ENCODE assay signal across 30 cellular contexts in genomic region chr2:9018534-9018933, GRCh38. TPM values are rescaled to one million over a fixed set of nuclear protein-coding genes. Genes with fewer than 3 reads are reported as not detected.
DNase-seq lines count a peak whose midpoint lies in the region; ATAC-seq, FAIRE-seq and TF ChIP-seq lines count a peak whose summit lies in the region.
"Had no signal": no experiment of that assay in that cellular context is flagged by ENCODE, and none has a peak within 500 bp of the region (broad histone marks: within the 10 kb centered on the region; RNA-seq: fewer than 3 reads in every experiment).

No MANE protein-coding gene starts in this region.

- ATAC-seq in SK-N-SH treated with all-trans-retinoic acid at 6 μM for 48 hours, result no peak
- ATAC-seq: activated CD4-positive, alpha-beta T cell treated with anti-CD3 and anti-CD28 coated beads for 36 hours; activated CD8-positive, alpha-beta T cell treated with anti-CD3 and anti-CD28 coated beads for 36 hours; activated naive CD4-positive, alpha-beta T cell treated with anti-CD3 and anti-CD28 coated beads, Interleukin-2, amount 50 U/mL, for 72 hours; activated T-helper 17 cell treated with anti-CD3 and anti-CD28 coated beads, Interleukin-2, amount 50 U/mL, for 72 hours; left lobe of liver; Right ventricle myocardium inferior had no signal

- DNase-seq in SK-N-SH (no peak), RPMI8226 (peak; percentile 14), fibroblast of the aortic adventitia (ENCODE audit: low read depth) (peak; percentile 22), small intestine (peak; percentile 57), GM10266 (ENCODE audit: extremely low spot score) (no peak), GM19238 (ENCODE audit: insufficient read length, low spot score) (no peak), activated gamma-delta T cell (lab: John Stamatoyannopoulos, UW) (no peak)
- DNase-seq: activated CD4-positive, alpha-beta T cell treated with anti-CD3 and anti-CD28 coated beads for 36 hours; activated CD8-positive, alpha-beta T cell treated with anti-CD3 and anti-CD28 coated beads for 36 hours; Caco-2; DMS53; effector CD4-positive, alpha-beta T cell; NCI-H1436; spleen; stimulated activated CD4-positive, alpha-beta T cell treated with anti-CD3 and anti-CD28 coated beads, Interleukin-2, amount 100 ng/mL, for 24 hours had no signal

- H3K79me2 ChIP-seq in SK-N-SH (ENCODE audit: insufficient read depth), result no peaks in the 10 kb centered on the region

- H3K27me3 ChIP-seq in SK-N-SH (ENCODE audit: insufficient read depth) (no peaks in the 10 kb centered on the region), small intestine (ENCODE audit: control insufficient read depth in 2 of 2, insufficient read depth in 2 of 2, low read length in 2 of 2) (no peaks in the 10 kb centered on the region)
- H3K27me3 ChIP-seq: right atrium auricular region had no signal

- H3K9me3 ChIP-seq in SK-N-SH (0 out of 2 replicates have a peak, but pooled peaks cover 9% of the 10 kb centered on the region), small intestine (ENCODE audit: control insufficient read depth, low read depth) (no peaks in the 10 kb centered on the region)
- H3K9me3 ChIP-seq: Caco-2, right atrium auricular region, spleen, thoracic aorta had no signal

- H3K9ac ChIP-seq in SK-N-SH, result no peak overlapping the region
- H3K9ac ChIP-seq: KMS-11 had no signal

- FAIRE-seq in small intestine (lab: Jason Lieb, UNC), result no peak
- FAIRE-seq: G401.6, GM19239, islet of Langerhans, urothelium cell line had no signal

- TF ChIP-seq CTCF in SK-N-SH (IDR thresholded peaks at IDR 0.05) (no peak), fibroblast of the aortic adventitia (IDR thresholded peaks at IDR 0.05; ENCODE audit: insufficient read depth, low read length) (no peak), GM10266 (IDR thresholded peaks at IDR 0.05; ENCODE audit: control insufficient read depth, insufficient read depth, low read depth, missing control alignments) (no peak)

- peak overlapping the region; percentile 7; the same call in 1 of the 2 replicates for H2AFZ ChIP-seq in SK-N-SH (ENCODE audit: low read depth)

- no peak overlapping the region for H3K4me2 ChIP-seq in SK-N-SH
- H3K4me2 ChIP-seq: KMS-11 had no signal

- POLR2A ChIA-PET in SK-N-SH (lab: Yijun Ruan, JAX), result no interaction called here

- H3K4me1 ChIP-seq in SK-N-SH (ENCODE audit: control insufficient read depth in 1 of 2, insufficient read depth in 2 of 2, low read depth in 1 of 2, low read length in 1 of 2), result no peaks in the 10 kb centered on the region
- H3K4me1 ChIP-seq in small intestine (ENCODE audit: control insufficient read depth in 2 of 2, insufficient read depth in 1 of 2, low read depth in 1 of 2, low read length in 1 of 2), result no peaks in the 10 kb centered on the region
- H3K4me1 ChIP-seq: Caco-2, right atrium auricular region, spleen had no signal

- H4K20me1 ChIP-seq in SK-N-SH (ENCODE audit: insufficient read depth), result no peaks in the 10 kb centered on the region

- no peak for TF ChIP-seq EP300 in SK-N-SH (IDR thresholded peaks at IDR 0.05; ENCODE audit: borderline replicate concordance in 1 of 2, low read depth in 1 of 2, low read length in 1 of 2)

- H3K27ac ChIP-seq in SK-N-SH (ENCODE audit: low read depth in 2 of 2, low read length in 1 of 2) (no peak overlapping the region), small intestine (ENCODE audit: low read depth in 1 of 2, low read length in 1 of 2) (no peak overlapping the region)
- H3K27ac ChIP-seq: 22Rv1, C4-2B, KMS-11, right atrium auricular region, thoracic aorta, VCaP had no signal

- H3K36me3 ChIP-seq in SK-N-SH (replicated peaks in 1 of 2; ENCODE audit: control insufficient read depth in 1 of 2, insufficient read depth in 2 of 2, low read length in 1 of 2) (no peaks in the 10 kb centered on the region), small intestine (ENCODE audit: control insufficient read depth in 2 of 2, insufficient read depth in 2 of 2, low read length in 2 of 2) (no peaks in the 10 kb centered on the region)
- H3K36me3 ChIP-seq: right atrium auricular region, spleen, thoracic aorta had no signal

- TF ChIP-seq RAD21 in SK-N-SH (IDR thresholded peaks at IDR 0.05; ENCODE audit: low read length), result no peak

- 89% methylated on average over 7 of the region's 7 CpGs for WGBS in SK-N-SH (ENCODE audit: low lambda C conversion rate)
- 52 to 70% (median 54%) methylated on average over 7 of the region's 7 CpGs for WGBS in small intestine, 3 donors

- no peaks in the 10 kb centered on the region for H3K9me2 ChIP-seq in SK-N-SH

- H3F3A ChIP-seq in SK-N-SH (replicated peaks; ENCODE audit: insufficient read depth), result no peaks in the 10 kb centered on the region

- H3K4me3 ChIP-seq in SK-N-SH (ENCODE audit: low read depth in 2 of 2, low read length in 1 of 2), result no peak overlapping the region
- H3K4me3 ChIP-seq in fibroblast of the aortic adventitia (ENCODE audit: low read depth, low read length), result no peak overlapping the region
- H3K4me3 ChIP-seq in small intestine (ENCODE audit: low read depth in 1 of 2, low read length in 2 of 2), result no peak overlapping the region
- H3K4me3 ChIP-seq: right atrium auricular region, spleen, thoracic aorta had no signal

- CTCF ChIA-PET in SK-N-SH (lab: Yijun Ruan, JAX), result interaction anchor here (0.9 to 1.3 kb wide), 2 partner anchors 11 to 13 kb away, joined by 3 read pairs; no protein-coding TSS in a partner anchor

TF ChIP-seq in SK-N-SH, 30 proteins besides CTCF, POLR2A, EP300 and RAD21 (continues in another document):
- no peak for TF ChIP-seq RFX5 (IDR thresholded peaks at IDR 0.05; ENCODE audit: low read length)
- TF ChIP-seq, protein P1, sequence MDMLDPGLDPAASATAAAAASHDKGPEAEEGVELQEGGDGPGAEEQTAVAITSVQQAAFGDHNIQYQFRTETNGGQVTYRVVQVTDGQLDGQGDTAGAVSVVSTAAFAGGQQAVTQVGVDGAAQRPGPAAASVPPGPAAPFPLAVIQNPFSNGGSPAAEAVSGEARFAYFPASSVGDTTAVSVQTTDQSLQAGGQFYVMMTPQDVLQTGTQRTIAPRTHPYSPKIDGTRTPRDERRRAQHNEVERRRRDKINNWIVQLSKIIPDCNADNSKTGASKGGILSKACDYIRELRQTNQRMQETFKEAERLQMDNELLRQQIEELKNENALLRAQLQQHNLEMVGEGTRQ (IDR thresholded peaks at IDR 0.05; ENCODE audit: borderline replicate concordance, low read depth, low read length), result no peak
- no peak for TF ChIP-seq EZH2phosphoT487 (IDR thresholded peaks at IDR 0.05; ENCODE audit: borderline replicate concordance, low read depth)
- TF ChIP-seq, protein P2, sequence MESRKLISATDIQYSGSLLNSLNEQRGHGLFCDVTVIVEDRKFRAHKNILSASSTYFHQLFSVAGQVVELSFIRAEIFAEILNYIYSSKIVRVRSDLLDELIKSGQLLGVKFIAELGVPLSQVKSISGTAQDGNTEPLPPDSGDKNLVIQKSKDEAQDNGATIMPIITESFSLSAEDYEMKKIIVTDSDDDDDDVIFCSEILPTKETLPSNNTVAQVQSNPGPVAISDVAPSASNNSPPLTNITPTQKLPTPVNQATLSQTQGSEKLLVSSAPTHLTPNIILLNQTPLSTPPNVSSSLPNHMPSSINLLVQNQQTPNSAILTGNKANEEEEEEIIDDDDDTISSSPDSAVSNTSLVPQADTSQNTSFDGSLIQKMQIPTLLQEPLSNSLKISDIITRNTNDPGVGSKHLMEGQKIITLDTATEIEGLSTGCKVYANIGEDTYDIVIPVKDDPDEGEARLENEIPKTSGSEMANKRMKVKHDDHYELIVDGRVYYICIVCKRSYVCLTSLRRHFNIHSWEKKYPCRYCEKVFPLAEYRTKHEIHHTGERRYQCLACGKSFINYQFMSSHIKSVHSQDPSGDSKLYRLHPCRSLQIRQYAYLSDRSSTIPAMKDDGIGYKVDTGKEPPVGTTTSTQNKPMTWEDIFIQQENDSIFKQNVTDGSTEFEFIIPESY (IDR thresholded peaks at IDR 0.05; ENCODE audit: borderline replicate concordance, low read depth), result no peak
- TF ChIP-seq MXI1 (IDR thresholded peaks at IDR 0.05; ENCODE audit: low read depth, low read length), result no peak
- TF ChIP-seq RCOR1 (IDR thresholded peaks at IDR 0.05; ENCODE audit: low read length), result no peak
- no peak for TF ChIP-seq NFIC (IDR thresholded peaks at IDR 0.05; ENCODE audit: borderline replicate concordance)

TF ChIP-seq in SK-N-SH treated with all-trans-retinoic acid at 6 μM for 48 hours, 23 proteins besides CTCF, POLR2A, EP300 and RAD21 (continues in another document):
- TF ChIP-seq, protein P3, sequence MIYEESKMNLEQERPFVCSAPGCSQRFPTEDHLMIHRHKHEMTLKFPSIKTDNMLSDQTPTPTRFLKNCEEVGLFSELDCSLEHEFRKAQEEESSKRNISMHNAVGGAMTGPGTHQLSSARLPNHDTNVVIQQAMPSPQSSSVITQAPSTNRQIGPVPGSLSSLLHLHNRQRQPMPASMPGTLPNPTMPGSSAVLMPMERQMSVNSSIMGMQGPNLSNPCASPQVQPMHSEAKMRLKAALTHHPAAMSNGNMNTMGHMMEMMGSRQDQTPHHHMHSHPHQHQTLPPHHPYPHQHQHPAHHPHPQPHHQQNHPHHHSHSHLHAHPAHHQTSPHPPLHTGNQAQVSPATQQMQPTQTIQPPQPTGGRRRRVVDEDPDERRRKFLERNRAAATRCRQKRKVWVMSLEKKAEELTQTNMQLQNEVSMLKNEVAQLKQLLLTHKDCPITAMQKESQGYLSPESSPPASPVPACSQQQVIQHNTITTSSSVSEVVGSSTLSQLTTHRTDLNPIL (CRISPR knock-in tag; IDR thresholded peaks at IDR 0.05; ENCODE audit: low read depth), result no peak
- TF ChIP-seq PATZ1 (CRISPR knock-in tag; IDR thresholded peaks at IDR 0.05; ENCODE audit: borderline replicate concordance) (no peak), ESRRG (CRISPR knock-in tag; IDR thresholded peaks at IDR 0.05) (no peak), ZFP30 (CRISPR knock-in tag; IDR thresholded peaks at IDR 0.05) (no peak), GLIS3 (CRISPR knock-in tag; IDR thresholded peaks at IDR 0.05) (no peak)

RNA-seq across cellular contexts. Expression of gene MBOAT2, which starts 15.1 kb away (rescaled TPM):
- polyA plus RNA-seq in SK-N-SH (2012; rRNA removed) (33.9 and 41.3 TPM in 2 replicates), small intestine (1 to 10 TPM; 1.4 to 3.2 (median 1.8) TPM)
- 32.1 and 33.3 TPM in 2 replicates for polyA plus RNA-seq in SK-N-SH (2012; cell fraction: cytosol; rRNA removed)
- 63.1 and 166 TPM in 2 replicates for polyA plus RNA-seq in SK-N-SH (2012; cell fraction: nucleus; rRNA removed)
- 18.1 and 37.1 TPM in 2 replicates for total RNA-seq in fibroblast of the aortic adventitia (ENCODE audit: low replicate concordance)

Comparison
In these comparisons a context has a peak if more than half of its experiments do, and no peak if none do; other contexts are left out.
1. DNase-seq: peak in RPMI8226 (single experiment), fibroblast of the aortic adventitia (single experiment) and small intestine (single experiment); none in SK-N-SH (single experiment), GM10266 (single experiment), GM19238 (single experiment) and activated gamma-delta T cell (single experiment).
2. RNA of gene MBOAT2, which starts 15.1 kb away (polyA plus RNA-seq): 32.1 to 166 TPM in SK-N-SH; 1.4 to 3.2 TPM in small intestine; every median in the first group is over 4 times any median in the second.